ENCODE assay signal across 11 cellular contexts in genomic region chr7:120064565-120064964, GRCh38.
DNase-seq lines count a peak whose midpoint lies in the region; ATAC-seq and TF ChIP-seq lines count a peak whose summit lies in the region.
"Had no signal": no experiment of that assay in that cellular context is flagged by ENCODE, and none has a peak within 500 bp of the region (broad histone marks: within the 10 kb centered on the region; RNA-seq: fewer than 3 reads in every experiment).

No MANE protein-coding gene starts in this region.

- H3K4me1 ChIP-seq in adipocyte (ENCODE audit: control insufficient read depth, insufficient read depth, low read length) (peaks cover 27% of the 10 kb centered on the region), skeletal muscle tissue (ENCODE audit: control insufficient read depth in 3 of 3, insufficient read depth in 3 of 3, low read length in 3 of 3) (peaks cover 0 to 13% (median 6%) of the 10 kb centered on the region in 3 donors)
- H3K4me1 ChIP-seq: ascending aorta had no signal

- H3K36me3 Mint-ChIP-seq in CD14-positive monocyte = no peaks in the 10 kb centered on the region

- H3K4me3 ChIP-seq in adipocyte (ENCODE audit: low read length) = no peak overlapping the region
- H3K4me3 ChIP-seq in skeletal muscle tissue (ENCODE audit: low read length in 3 of 3) = no peak overlapping the region
- H3K4me3 ChIP-seq: ascending aorta, ovary had no signal

- intact Hi-C loops in CD14-positive monocyte (cut with micrococcal nuclease) = no loop called here
- intact Hi-C loops in left ventricle myocardium superior (cut with micrococcal nuclease) = no loop called here

- H3K27ac Mint-ChIP-seq in CD14-positive monocyte = no peak overlapping the region
- H3K27ac Mint-ChIP-seq: WTC11 had no signal

- H3K9ac ChIP-seq in adipocyte (ENCODE audit: low read length) = peak overlapping the region; percentile 47
- H3K9ac ChIP-seq in skeletal muscle tissue (ENCODE audit: low read depth in 1 of 3, low read length in 3 of 3) = no peak overlapping the region

- H3K27ac ChIP-seq in skeletal muscle tissue (ENCODE audit: low read depth, low read length) = peak overlapping the region; percentile 81
- H3K27ac ChIP-seq: ascending aorta, ovary had no signal

- H3K4me1 Mint-ChIP-seq in CD14-positive monocyte = peaks cover 2% of the 10 kb centered on the region
- H3K4me1 Mint-ChIP-seq: WTC11 had no signal

- H3K9me3 ChIP-seq in adipocyte (ENCODE audit: control insufficient read depth, low read length) = peaks cover 12% of the 10 kb centered on the region
- no peaks in the 10 kb centered on the region for H3K9me3 ChIP-seq in skeletal muscle tissue (ENCODE audit: control insufficient read depth in 3 of 3, low read length in 3 of 3)
- H3K9me3 ChIP-seq: ascending aorta, ovary had no signal

- DNase-seq in adipocyte (ENCODE audit: low read depth) (peak; percentile 87), CD14-positive monocyte (ENCODE audit: low spot score) (no peak), left ventricle myocardium superior (no peak), AML-193 (lab: John Stamatoyannopoulos, UW) (no peak)
- DNase-seq: NCI-H774, ovary had no signal

- H3K36me3 ChIP-seq in adipocyte (ENCODE audit: control insufficient read depth, insufficient read depth, low read length, severe bottlenecking) (no peaks in the 10 kb centered on the region), skeletal muscle tissue (ENCODE audit: control insufficient read depth in 3 of 3, insufficient read depth in 3 of 3, low read length in 3 of 3) (no peaks in the 10 kb centered on the region)
- H3K36me3 ChIP-seq: ascending aorta, ovary had no signal

- H3K4me3 Mint-ChIP-seq in CD14-positive monocyte = no peak overlapping the region
- H3K4me3 Mint-ChIP-seq: WTC11 had no signal

- TF ChIP-seq CTCF in CD14-positive monocyte (IDR thresholded peaks at IDR 0.05) = no peak

- H3K27me3 Mint-ChIP-seq in CD14-positive monocyte (ENCODE audit: low read depth in 3 of 3) = no peaks in the 10 kb centered on the region

- ATAC-seq in GM19328 (IDR thresholded peaks at IDR 0.05; ENCODE audit: unreplicated experiment) (peak; percentile 79), HG02884 (IDR thresholded peaks at IDR 0.05; ENCODE audit: unreplicated experiment) (peak; percentile 91), left ventricle myocardium superior (no peak)
- ATAC-seq: WTC11 had no signal

- H3K27me3 ChIP-seq in adipocyte (replicated peaks; ENCODE audit: control insufficient read depth, insufficient read depth, low read length) (no peaks in the 10 kb centered on the region), skeletal muscle tissue (ENCODE audit: control insufficient read depth in 3 of 3, insufficient read depth in 3 of 3, low read length in 3 of 3) (no peaks in the 10 kb centered on the region)
- H3K27me3 ChIP-seq: ascending aorta, ovary had no signal

- H3K9me3 Mint-ChIP-seq in CD14-positive monocyte = peaks cover 0 to 12% (median 7%) of the 10 kb centered on the region in 7 donors
